ENCODE assay signal across 16 cellular contexts in genomic region chr15:33008284-33009011, GRCh38.
DNase-seq lines count a peak whose midpoint lies in the region; ATAC-seq and TF ChIP-seq lines count a peak whose summit lies in the region.
"Had no signal": no experiment of that assay in that cellular context is flagged by ENCODE, and none has a peak within 500 bp of the region (broad histone marks: within the 10 kb centered on the region; RNA-seq: fewer than 3 reads in every experiment).

No MANE protein-coding gene starts in this region.

- DNase-seq in EL (peak; percentile 79), RPMI8226 (peak; percentile 78), foreskin fibroblast (peak; percentile 46 to 49), psoas muscle (no peak), NK-92 (lab: John Stamatoyannopoulos, UW; ENCODE audit: unreplicated experiment) (no peak), Ammon's horn (ENCODE audit: low spot score) (no peak)
- DNase-seq: activated CD4-positive, alpha-beta T cell treated with anti-CD3 and anti-CD28 coated beads for 48 hours; erythroblast; kidney; NCI-H2081 treated with DMSO at 0.1 percent for 48 hours; T-cell had no signal

- H3K36me3 ChIP-seq in psoas muscle (ENCODE audit: insufficient read depth in 1 of 2, low read depth in 1 of 2) = no peaks in the 10 kb centered on the region
- H3K36me3 ChIP-seq: neutrophil had no signal

- ATAC-seq in psoas muscle = peak; percentile 30 to 72 (median 39)
- ATAC-seq in GM18861 (IDR thresholded peaks at IDR 0.05; ENCODE audit: unreplicated experiment) = no peak
- no peak for ATAC-seq in HG02970 (IDR thresholded peaks at IDR 0.05; ENCODE audit: low FRiP score, unreplicated experiment)
- ATAC-seq: activated T-helper 17 cell treated with anti-CD3 and anti-CD28 coated beads, Interleukin-2, amount 50 U/mL, for 72 hours; K562; T-cell had no signal

- no peaks in the 10 kb centered on the region for H3K9me3 ChIP-seq in psoas muscle
- H3K9me3 ChIP-seq: neutrophil had no signal

- intact Hi-C loops in psoas muscle (cut with DNase I) = no loop called here

- TF ChIP-seq CTCF in foreskin fibroblast (IDR thresholded peaks at IDR 0.05; ENCODE audit: low read depth, low read length) = no peak
- no peak for TF ChIP-seq CTCF in psoas muscle (IDR thresholded peaks at IDR 0.05)

- H3K27me3 ChIP-seq in psoas muscle (ENCODE audit: insufficient read depth in 3 of 3, low read length in 2 of 3) = no peaks in the 10 kb centered on the region

- WGBS in psoas muscle, 3 donors = 27 to 36% (median 30%) methylated on average over 3 of the region's 3 CpGs

- H3K27ac ChIP-seq in psoas muscle = no peak overlapping the region
- H3K27ac ChIP-seq: neutrophil had no signal

- H3K4me1 ChIP-seq in psoas muscle = no peaks in the 10 kb centered on the region

- H3K4me3 ChIP-seq in foreskin fibroblast (ENCODE audit: low read depth in 1 of 2, low read length in 2 of 2) (no peak overlapping the region), psoas muscle (no peak overlapping the region)
- H3K4me3 ChIP-seq: K562 had no signal

Comparison
In these comparisons a context has a peak if more than half of its experiments do, and no peak if none do; other contexts are left out.
1. DNase-seq: peak in EL (single experiment), RPMI8226 (single experiment) and foreskin fibroblast (2 of 2); none in psoas muscle (0 of 2), NK-92 (single experiment) and Ammon's horn (single experiment).
2. ATAC-seq: peak in psoas muscle (4 of 4); none in GM18861 (single experiment) and HG02970 (single experiment).